Comparison of ENCODE assay signal across 9 cellular contexts in genomic region chr12:12779529-12779928, GRCh38. TPM values are rescaled to one million over a fixed set of nuclear protein-coding genes. Genes with fewer than 3 reads are reported as not detected.
DNase-seq lines count a peak whose midpoint lies in the region; ATAC-seq and TF ChIP-seq lines count a peak whose summit lies in the region.
"Had no signal": no experiment of that assay in that cellular context is flagged by ENCODE, and none has a peak within 500 bp of the region (broad histone marks: within the 10 kb centered on the region; RNA-seq: fewer than 3 reads in every experiment).

No MANE protein-coding gene starts in this region.

- H3K4me1 ChIP-seq in skeletal muscle satellite cell (ENCODE audit: control insufficient read depth, insufficient read depth, low read length) (peaks cover 17% of the 10 kb centered on the region), Karpas-422 (ENCODE audit: low read length) (no peaks in the 10 kb centered on the region), esophagus squamous epithelium (peaks cover 0 to 16% (median 5%) of the 10 kb centered on the region in 3 donors)

- no peaks in the 10 kb centered on the region for H3K9me2 ChIP-seq in Karpas-422 (replicated peaks; ENCODE audit: insufficient read depth, low read length)

- WGBS in esophagus squamous epithelium, 2 donors: 9 to 12% methylated on average over 3 of the region's 3 CpGs

- DNase-seq in NCI-H2196 (lab: John Stamatoyannopoulos, UW; ENCODE audit: unreplicated experiment): peak; percentile 37
- DNase-seq in NCI-H2196 treated with DMSO at 0.1 percent for 48 hours (lab: John Stamatoyannopoulos, UW; ENCODE audit: unreplicated experiment): no peak
- DNase-seq in NCI-H526 (lab: John Stamatoyannopoulos, UW): peak; percentile 36 to 45
- peak; percentile 80 for DNase-seq in fibroblast of gingiva (ENCODE audit: low read depth)
- no peak for DNase-seq in Karpas-422
- no peak for DNase-seq in esophagus squamous epithelium (lab: John Stamatoyannopoulos, UW)

- H3K27me3 ChIP-seq in skeletal muscle satellite cell (ENCODE audit: control insufficient read depth, insufficient read depth, low read length): no peaks in the 10 kb centered on the region
- H3K27me3 ChIP-seq in Karpas-422 (ENCODE audit: low read length): no peaks in the 10 kb centered on the region
- H3K27me3 ChIP-seq in esophagus squamous epithelium: no peaks in the 10 kb centered on the region

- H3K36me3 ChIP-seq in skeletal muscle satellite cell (ENCODE audit: insufficient read depth, low read length): no peaks in the 10 kb centered on the region
- no peaks in the 10 kb centered on the region for H3K36me3 ChIP-seq in Karpas-422 (ENCODE audit: insufficient read depth, low read length)
- no peaks in the 10 kb centered on the region for H3K36me3 ChIP-seq in esophagus squamous epithelium

- no peak overlapping the region for H3K27ac ChIP-seq in Karpas-422 (ENCODE audit: low read length)
- H3K27ac ChIP-seq in esophagus squamous epithelium: no peak overlapping the region

- H3K4me2 ChIP-seq in skeletal muscle satellite cell (ENCODE audit: low read length): peak overlapping the region; percentile 61
- H3K4me2 ChIP-seq in Karpas-422 (ENCODE audit: low read depth, low read length, poor library complexity, severe bottlenecking): no peak overlapping the region

- no peaks in the 10 kb centered on the region for H3K79me2 ChIP-seq in Karpas-422 (ENCODE audit: low read length)

- no peak for TF ChIP-seq POLR2A in esophagus squamous epithelium (IDR thresholded peaks at IDR 0.05)

- H3K9ac ChIP-seq in skeletal muscle satellite cell (ENCODE audit: low read depth, low read length) (no peak overlapping the region), Karpas-422 (ENCODE audit: low read length) (no peak overlapping the region)

- no peak for TF ChIP-seq CTCF in esophagus squamous epithelium (IDR thresholded peaks at IDR 0.05)

- no peaks in the 10 kb centered on the region for H4K20me1 ChIP-seq in Karpas-422 (ENCODE audit: insufficient read depth, low read depth, low read length)

- intact Hi-C loops in esophagus squamous epithelium (cut with DNase I): no loop called here

- no peak overlapping the region for H2AFZ ChIP-seq in Karpas-422 (ENCODE audit: low read length)

- no peak for ATAC-seq in GM18873 (IDR thresholded peaks at IDR 0.05; ENCODE audit: low FRiP score, unreplicated experiment)
- ATAC-seq: natural killer cell treated with Interleukin-12 subunit alpha and Interleukin-12 subunit beta and Interleukin-15 and Interleukin-18, amount 100 ng/mL, for 72 hours had no signal

- H3K4me3 ChIP-seq in skeletal muscle satellite cell (ENCODE audit: low read length) (no peak overlapping the region), Karpas-422 (ENCODE audit: low read length) (no peak overlapping the region), esophagus squamous epithelium (no peak overlapping the region)

- no peaks in the 10 kb centered on the region for H3K9me3 ChIP-seq in skeletal muscle satellite cell (replicated peaks; ENCODE audit: low read length)
- H3K9me3 ChIP-seq in Karpas-422 (ENCODE audit: low read length): no peaks in the 10 kb centered on the region
- no peaks in the 10 kb centered on the region for H3K9me3 ChIP-seq in esophagus squamous epithelium

RNA-seq across cellular contexts. Expression of gene APOLD1, which starts 5.9 kb away (rescaled TPM):
- 3.3 and 3.8 TPM in 2 replicates for total RNA-seq in skeletal muscle satellite cell (2012; rRNA removed)
- 1.4 and 1.5 TPM in 2 replicates for total RNA-seq in Karpas-422 (2014; rRNA removed; shearing (Covaris generic); ENCODE audit: low replicate concordance)
- total RNA-seq in esophagus squamous epithelium: 10 to 100 TPM in 1 of 4 donors, 1 to 10 TPM in 3; 2.5 to 14.1 (median 6.8) TPM

RNA-seq across cellular contexts. Expression of gene DDX47, which starts 33.6 kb away (rescaled TPM):
- 72.8 and 86.7 TPM in 2 replicates for total RNA-seq in skeletal muscle satellite cell (2012; rRNA removed)
- total RNA-seq in Karpas-422 (2014; rRNA removed; shearing (Covaris generic); ENCODE audit: low replicate concordance): 26.8 and 39.2 TPM in 2 replicates
- 10 to 100 TPM; 40.6 to 67.9 (median 55.3) TPM for total RNA-seq in esophagus squamous epithelium

Comparison
In these comparisons a context has a peak if more than half of its experiments do, and no peak if none do; other contexts are left out.
1. DNase-seq: peak in NCI-H2196 (single experiment), NCI-H526 (2 of 2) and fibroblast of gingiva (single experiment); none in NCI-H2196 treated with DMSO at 0.1 percent for 48 hours (single experiment), Karpas-422 (single experiment) and esophagus squamous epithelium (single experiment).